8 cellular contexts compared by ENCODE assay signal in the genomic region with DNA sequence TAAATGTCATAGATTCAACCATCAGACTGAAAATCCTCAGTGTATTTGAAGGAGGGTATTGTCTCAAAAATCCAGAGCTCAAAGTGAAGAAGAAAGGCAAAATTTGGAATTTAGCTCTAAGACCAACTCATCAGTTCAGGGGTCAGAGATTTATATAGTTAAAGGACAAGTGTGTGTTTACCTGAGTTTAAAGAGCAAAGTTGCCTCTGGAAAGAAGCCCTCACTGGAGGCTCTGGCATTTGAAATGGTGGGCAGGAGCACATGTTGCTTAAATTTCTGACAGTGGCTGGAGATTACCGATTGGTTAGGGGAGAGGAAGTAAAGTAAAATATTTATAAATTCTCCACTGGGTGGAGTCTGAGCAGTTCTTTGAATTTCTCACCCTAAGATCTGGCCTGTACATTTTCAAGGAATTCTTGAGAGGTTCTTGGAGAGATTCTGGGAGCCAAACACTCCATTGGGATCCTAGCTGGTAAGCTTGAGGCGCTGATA. TPM values are rescaled to one million over a fixed set of nuclear protein-coding genes. Genes with fewer than 3 reads are reported as not detected.
DNase-seq lines count a peak whose midpoint lies in the region; ATAC-seq and TF ChIP-seq lines count a peak whose summit lies in the region.

A gene (plus strand): TSS at position 400 of the 492 bp plus-strand sequence. CDS start 7,704 bp downstream, outside the sequence.

- H3K4me1 Mint-ChIP-seq in stimulated activated naive CD8-positive, alpha-beta T cell treated with anti-CD3 and anti-CD28 coated beads, Interleukin-15, Interleukin-2, amounts not matched to agents 100 ng/mL and 50 ng/mL, for 24 hours (ENCODE audit: low read depth), result peaks cover 5% of the 10 kb centered on the region
- H3K4me1 Mint-ChIP-seq in stimulated activated naive CD8-positive, alpha-beta T cell treated with anti-CD3 and anti-CD28 coated beads, Interleukin-15, amount 100 ng/mL, for 72 hours, result no peaks in the 10 kb centered on the region

- H3K4me3 ChIP-seq in mammary epithelial cell (replicated peaks in 1 of 3; ENCODE audit: insufficient read depth in 1 of 3, low read depth in 2 of 3, low read length in 3 of 3) (no peak within 1 kb of the TSS), thymus (ENCODE audit: low read length) (no peak within 1 kb of the TSS), OCI-LY7 (ENCODE audit: low read depth, low read length, poor library complexity, severe bottlenecking) (no peak within 1 kb of the TSS)

- intact Hi-C loops in mammary epithelial cell (cut with micrococcal nuclease), result loop anchor here (1.0 to 2.0 kb wide), 2 partner anchors 103 to 195 kb away; no protein-coding TSS in a partner anchor
- intact Hi-C loops in OCI-LY7 (cut with micrococcal nuclease; ENCODE audit: unreplicated experiment), result no loop called here

- H3K27me3 Mint-ChIP-seq in stimulated activated naive CD8-positive, alpha-beta T cell treated with anti-CD3 and anti-CD28 coated beads, Interleukin-15, Interleukin-2, amounts not matched to agents 100 ng/mL and 50 ng/mL, for 24 hours, result no peaks in the 10 kb centered on the region
- no peaks in the 10 kb centered on the region for H3K27me3 Mint-ChIP-seq in stimulated activated naive CD8-positive, alpha-beta T cell treated with anti-CD3 and anti-CD28 coated beads, Interleukin-15, amount 100 ng/mL, for 72 hours

- H4K20me1 ChIP-seq in mammary epithelial cell (ENCODE audit: insufficient read depth, low read length), result no peaks in the 10 kb centered on the region
- no peaks in the 10 kb centered on the region for H4K20me1 ChIP-seq in OCI-LY7 (ENCODE audit: insufficient read depth, low read length)

- H3K36me3 ChIP-seq in mammary epithelial cell (ENCODE audit: insufficient read depth, low read length) (no peaks in the 10 kb centered on the region), thymus (ENCODE audit: control insufficient read depth, insufficient read depth) (no peaks in the 10 kb centered on the region), OCI-LY7 (ENCODE audit: insufficient read depth, low read length) (no peaks in the 10 kb centered on the region)

- POLR2A ChIA-PET in OCI-LY7 (lab: Charles Lee), result interaction anchor here (0.6 to 2.4 kb wide), 2 partner anchors 11 to 511 kb away, joined by 3 to 10 read pairs; no protein-coding TSS in a partner anchor

- peak within 1 kb of the TSS; percentile 38 for H2AFZ ChIP-seq in mammary epithelial cell (ENCODE audit: low read depth, low read length)
- no peak within 1 kb of the TSS for H2AFZ ChIP-seq in OCI-LY7 (ENCODE audit: low read length)

- H3K4me3 Mint-ChIP-seq in stimulated activated naive CD8-positive, alpha-beta T cell treated with anti-CD3 and anti-CD28 coated beads, Interleukin-15, Interleukin-2, amounts not matched to agents 100 ng/mL and 50 ng/mL, for 24 hours, result peak within 1 kb of the TSS; percentile 47
- H3K4me3 Mint-ChIP-seq in stimulated activated naive CD8-positive, alpha-beta T cell treated with anti-CD3 and anti-CD28 coated beads, Interleukin-15, amount 100 ng/mL, for 72 hours, result no peak within 1 kb of the TSS

- dilution Hi-C loops in mammary epithelial cell (cut with HindIII; ENCODE audit: low sequenced_read_pairs), result no loop called here

- no peaks in the 10 kb centered on the region for H3K9me3 Mint-ChIP-seq in stimulated activated naive CD8-positive, alpha-beta T cell treated with anti-CD3 and anti-CD28 coated beads, Interleukin-15, Interleukin-2, amounts not matched to agents 100 ng/mL and 50 ng/mL, for 24 hours
- no peaks in the 10 kb centered on the region for H3K9me3 Mint-ChIP-seq in stimulated activated naive CD8-positive, alpha-beta T cell treated with anti-CD3 and anti-CD28 coated beads, Interleukin-15, amount 100 ng/mL, for 72 hours

- H3K27ac ChIP-seq in mammary epithelial cell (ENCODE audit: insufficient read depth, low read depth, low read length) (peak within 1 kb of the TSS; percentile 99), thymus (ENCODE audit: low read depth) (no peak within 1 kb of the TSS), OCI-LY7 (ENCODE audit: low read depth, low read length, poor library complexity, severe bottlenecking) (no peak within 1 kb of the TSS)

- H3K36me3 Mint-ChIP-seq in stimulated activated naive CD8-positive, alpha-beta T cell treated with anti-CD3 and anti-CD28 coated beads, Interleukin-15, Interleukin-2, amounts not matched to agents 100 ng/mL and 50 ng/mL, for 24 hours (ENCODE audit: low read depth), result no peaks in the 10 kb centered on the region

- DNase-seq in stimulated activated naive CD8-positive, alpha-beta T cell treated with anti-CD3 and anti-CD28 coated beads, Interleukin-15, amount 100 ng/mL, for 72 hours, result no peak
- DNase-seq in mammary epithelial cell, result peak; percentile 13
- no peak for DNase-seq in OCI-LY7 (ENCODE audit: low spot score)
- DNase-seq in hepatic stellate cell (ENCODE audit: low spot score), result no peak
- DNase-seq in HK-2 (ENCODE audit: unreplicated experiment), result no peak

- BruUV-seq in mammary epithelial cell (replicated peaks; lab: Mats Ljungman, UMichigan) (no TSS peak), OCI-LY7 (replicated peaks; lab: Mats Ljungman, UMichigan) (no TSS peak)

- H3K9ac ChIP-seq in mammary epithelial cell (ENCODE audit: insufficient read depth, low read length), result no peak within 1 kb of the TSS

- no peaks in the 10 kb centered on the region for H3K79me2 ChIP-seq in mammary epithelial cell (ENCODE audit: insufficient read depth, low read length)
- H3K79me2 ChIP-seq in OCI-LY7 (ENCODE audit: insufficient read depth, low read depth, low read length), result no peaks in the 10 kb centered on the region

- no peaks in the 10 kb centered on the region for H3K27me3 ChIP-seq in mammary epithelial cell (ENCODE audit: insufficient read depth, low read length)
- H3K27me3 ChIP-seq in thymus (ENCODE audit: control insufficient read depth, insufficient read depth), result no peaks in the 10 kb centered on the region

- ATAC-seq in stimulated activated naive CD8-positive, alpha-beta T cell treated with anti-CD3 and anti-CD28 coated beads, Interleukin-15, amount 100 ng/mL, for 72 hours, result no peak
- peak; percentile 59 for ATAC-seq in HG03342 (IDR thresholded peaks at IDR 0.05; ENCODE audit: unreplicated experiment)

- no peak within 1 kb of the TSS for H3K27ac Mint-ChIP-seq in stimulated activated naive CD8-positive, alpha-beta T cell treated with anti-CD3 and anti-CD28 coated beads, Interleukin-15, Interleukin-2, amounts not matched to agents 100 ng/mL and 50 ng/mL, for 24 hours
- no peak within 1 kb of the TSS for H3K27ac Mint-ChIP-seq in stimulated activated naive CD8-positive, alpha-beta T cell treated with anti-CD3 and anti-CD28 coated beads, Interleukin-15, amount 100 ng/mL, for 72 hours

- no peaks in the 10 kb centered on the region for H3K9me2 ChIP-seq in OCI-LY7 (ENCODE audit: insufficient read depth, low read length)

- in situ Hi-C loops in mammary epithelial cell (cut with MboI; ENCODE audit: low sequenced_read_pairs in 2 of 2), result no loop called here

- WGBS in mammary epithelial cell (ENCODE audit: low coverage, missing lambda C conversion rate), result 97% methylated on average over 2 of the region's 2 CpGs
- 81% methylated on average over 2 of the region's 2 CpGs for WGBS in thymus

- TF ChIP-seq CTCF in mammary epithelial cell (conservative IDR thresholded peaks at IDR 0.05 in 1 of 2, IDR thresholded peaks at IDR 0.05 in 1 of 2; ENCODE audit: extremely low read depth in 1 of 2, insufficient read depth in 1 of 2, low read depth in 1 of 2, low read length in 2 of 2), result peak in 1 of 2 donors; percentile 13
- no peak for TF ChIP-seq CTCF in OCI-LY7 (conservative IDR thresholded peaks at IDR 0.05; ENCODE audit: low read length)

- H3K4me1 ChIP-seq in mammary epithelial cell (ENCODE audit: insufficient read depth, low read length) (peaks cover 52% of the 10 kb centered on the region), thymus (ENCODE audit: control insufficient read depth, insufficient read depth, low read length) (no peaks in the 10 kb centered on the region), OCI-LY7 (ENCODE audit: insufficient read depth, low read length, poor library complexity, severe bottlenecking) (no peaks in the 10 kb centered on the region)

- H3K9me3 ChIP-seq in mammary epithelial cell (replicated peaks; ENCODE audit: insufficient read depth, low read length), result no peaks in the 10 kb centered on the region
- no peaks in the 10 kb centered on the region for H3K9me3 ChIP-seq in thymus (ENCODE audit: control insufficient read depth)
- no peaks in the 10 kb centered on the region for H3K9me3 ChIP-seq in OCI-LY7 (ENCODE audit: low read length)

- CTCF ChIA-PET in mammary epithelial cell (lab: Charles Lee; ENCODE audit: low non-redundant PET) (interaction anchor here (0.7 kb wide), 2 partner anchors 96 to 260 kb away, joined by 4 to 7 read pairs; no protein-coding TSS in a partner anchor), OCI-LY7 (lab: Charles Lee; ENCODE audit: unreplicated experiment) (no interaction called here)

- H3K4me2 ChIP-seq in mammary epithelial cell (ENCODE audit: insufficient read depth, low read depth, low read length) (no peak within 1 kb of the TSS), OCI-LY7 (ENCODE audit: low read length) (no peak within 1 kb of the TSS)

RNA-seq across cellular contexts. Expression of the gene that starts here (rescaled TPM):
- total RNA-seq in mammary epithelial cell, result 1 to 10 TPM; 1.6 to 3.3 TPM
- 1.4 TPM for polyA plus RNA-seq in mammary epithelial cell
- polyA minus RNA-seq in mammary epithelial cell, result 0.62 TPM
- 11.3 TPM for polyA plus RNA-seq in thymus
- total RNA-seq in OCI-LY7 (2014; rRNA removed; shearing (Covaris generic)), result not detected in 2 replicates
- total RNA-seq in OCI-LY7 (2022), result 0.27 TPM in 1 of 2 replicates, not detected in the other
